Comparison of ENCODE assay signal across 17 cellular contexts in the genomic region with DNA sequence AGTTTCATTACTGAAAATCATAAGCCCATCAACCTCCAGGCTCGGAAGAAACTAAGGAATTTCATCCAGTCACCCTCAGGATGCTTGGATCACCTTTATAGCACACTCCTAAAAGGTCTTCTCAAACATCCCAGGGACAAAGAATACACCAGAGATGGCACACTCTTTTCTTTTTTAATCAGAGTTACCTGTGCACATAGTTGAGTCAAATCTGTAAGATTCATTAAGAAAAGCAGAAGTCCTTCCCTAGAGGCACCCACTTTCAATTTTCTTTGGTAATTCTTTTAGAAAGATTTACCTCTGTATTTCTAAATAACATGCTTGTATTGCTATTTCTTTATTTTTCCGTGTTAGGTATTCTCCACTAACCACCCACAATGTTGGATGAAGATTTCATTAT. TPM values are rescaled to one million over a fixed set of nuclear protein-coding genes. Genes with fewer than 3 reads are reported as not detected.
A peak's percentile ranks its signal among the peaks of the same experiment; 100 is the strongest.
DNase-seq lines count a peak whose midpoint lies in the region; ATAC-seq and TF ChIP-seq lines count a peak whose summit lies in the region.
"Had no signal": no experiment of that assay in that cellular context is flagged by ENCODE, and none has a peak within 500 bp of the region (broad histone marks: within the 10 kb centered on the region; RNA-seq: fewer than 3 reads in every experiment).

No MANE protein-coding gene starts in this region.

- no peak overlapping the region for H3K4me3 Mint-ChIP-seq in activated naive CD4-positive, alpha-beta T cell treated with anti-CD3 and anti-CD28 coated beads for 36 hours
- H3K4me3 Mint-ChIP-seq in activated CD4-positive, alpha-beta memory T cell treated with anti-CD3 and anti-CD28 coated beads, Interleukin-2, amount 10 ng/mL, durations not matched to agents 7 days and 5 days: no peak overlapping the region

- H3K27me3 Mint-ChIP-seq in activated naive CD4-positive, alpha-beta T cell treated with anti-CD3 and anti-CD28 coated beads for 36 hours (ENCODE audit: low read depth): no peaks in the 10 kb centered on the region
- peaks cover 2% of the 10 kb centered on the region for H3K27me3 Mint-ChIP-seq in activated CD4-positive, alpha-beta memory T cell treated with anti-CD3 and anti-CD28 coated beads, Interleukin-2, amount 10 ng/mL, durations not matched to agents 7 days and 5 days

- DNase-seq in activated naive CD4-positive, alpha-beta T cell treated with anti-CD3 and anti-CD28 coated beads for 36 hours: no peak
- DNase-seq in activated naive CD4-positive, alpha-beta T cell treated with anti-CD3 and anti-CD28 coated beads, Interleukin-2, amount 50 U/mL, for 16 hours: no peak
- DNase-seq in activated CD4-positive, alpha-beta memory T cell treated with anti-CD3 and anti-CD28 coated beads, Interleukin-2, amount 10 ng/mL, durations not matched to agents 7 days and 5 days: no peak
- DNase-seq in spleen (no peak), SHP77 (lab: John Stamatoyannopoulos, UW) (no peak), OCI-M2 (lab: John Stamatoyannopoulos, UW; ENCODE audit: unreplicated experiment) (no peak), NCI-H2227 (lab: John Stamatoyannopoulos, UW; ENCODE audit: unreplicated experiment) (no peak)
- DNase-seq: activated CD8-positive, alpha-beta memory T cell treated with anti-CD3 and anti-CD28 coated beads for 24 hours; amniotic stem cell; DMS153; left lung; NCI-H1930; NCI-H526; T-helper 9 cell; trophoblast cell had no signal

- peak; percentile 53 for ATAC-seq in HG02610 (IDR thresholded peaks at IDR 0.05; ENCODE audit: unreplicated experiment)
- ATAC-seq: left lung had no signal

- 67 to 82% (median 77%) methylated on average over 2 of the region's 2 CpGs for WGBS in spleen, 5 donors

- no peaks in the 10 kb centered on the region for H3K9me3 ChIP-seq in spleen
- H3K9me3 ChIP-seq: left lung had no signal

- peak overlapping the region; percentile 43 for H3K27ac Mint-ChIP-seq in activated naive CD4-positive, alpha-beta T cell treated with anti-CD3 and anti-CD28 coated beads for 36 hours
- H3K27ac Mint-ChIP-seq in activated CD4-positive, alpha-beta memory T cell treated with anti-CD3 and anti-CD28 coated beads, Interleukin-2, amount 10 ng/mL, durations not matched to agents 7 days and 5 days: peak overlapping the region; percentile 91

- no peaks in the 10 kb centered on the region for H3K36me3 Mint-ChIP-seq in activated naive CD4-positive, alpha-beta T cell treated with anti-CD3 and anti-CD28 coated beads for 36 hours (ENCODE audit: low read depth)
- H3K36me3 Mint-ChIP-seq in activated CD4-positive, alpha-beta memory T cell treated with anti-CD3 and anti-CD28 coated beads, Interleukin-2, amount 10 ng/mL, durations not matched to agents 7 days and 5 days (ENCODE audit: low read depth): peaks cover 31% of the 10 kb centered on the region

- no peaks in the 10 kb centered on the region for H3K9me3 Mint-ChIP-seq in activated naive CD4-positive, alpha-beta T cell treated with anti-CD3 and anti-CD28 coated beads for 36 hours
- peaks cover 12% of the 10 kb centered on the region for H3K9me3 Mint-ChIP-seq in activated CD4-positive, alpha-beta memory T cell treated with anti-CD3 and anti-CD28 coated beads, Interleukin-2, amount 10 ng/mL, durations not matched to agents 7 days and 5 days

- no peak for TF ChIP-seq POLR2A in spleen (IDR thresholded peaks at IDR 0.05)

- CTCF ChIA-PET in activated naive CD4-positive, alpha-beta T cell treated with anti-CD3 and anti-CD28 coated beads for 36 hours (lab: Charles Lee): interaction anchor here (1.0 to 1.7 kb wide), 3 partner anchors 16 to 50 kb away, joined by 5 to 9 read pairs (median 7); a partner anchor contains a TSS
- CTCF ChIA-PET in activated CD4-positive, alpha-beta memory T cell treated with anti-CD3 and anti-CD28 coated beads, Interleukin-2, amount 10 ng/mL, durations not matched to agents 7 days and 5 days (lab: Charles Lee): interaction anchor here (2.1 to 2.3 kb wide), 2 partner anchors 20 to 51 kb away, joined by 5 to 8 read pairs; a partner anchor contains a TSS

- peak overlapping the region in 1 of 8 donors; percentile 1 for H3K4me3 ChIP-seq in spleen
- H3K4me3 ChIP-seq: left lung had no signal

- TF ChIP-seq CTCF in spleen (IDR thresholded peaks at IDR 0.05 in 8 of 11, conservative IDR thresholded peaks at IDR 0.05 in 3 of 11): no peak

- H3K27me3 ChIP-seq in spleen (replicated peaks in 1 of 7): no peaks in the 10 kb centered on the region
- H3K27me3 ChIP-seq: left lung had no signal

- H3K4me1 Mint-ChIP-seq in activated naive CD4-positive, alpha-beta T cell treated with anti-CD3 and anti-CD28 coated beads for 36 hours (ENCODE audit: low read depth): peaks cover 85% of the 10 kb centered on the region
- peaks cover 89% of the 10 kb centered on the region for H3K4me1 Mint-ChIP-seq in activated CD4-positive, alpha-beta memory T cell treated with anti-CD3 and anti-CD28 coated beads, Interleukin-2, amount 10 ng/mL, durations not matched to agents 7 days and 5 days

- POLR2A ChIA-PET in activated CD4-positive, alpha-beta memory T cell treated with anti-CD3 and anti-CD28 coated beads, Interleukin-2, amount 10 ng/mL, durations not matched to agents 7 days and 5 days (lab: Charles Lee): interaction anchor here (1.5 kb wide), 1 partner anchor 113 kb away, joined by 6 read pairs; no protein-coding TSS in a partner anchor

- intact Hi-C loops in activated naive CD4-positive, alpha-beta T cell treated with anti-CD3 and anti-CD28 coated beads for 36 hours (cut with micrococcal nuclease): loop anchor here (1.0 to 5.0 kb wide), 6 partner anchors 14 to 1324 kb away; a partner anchor contains a TSS
- intact Hi-C loops in spleen (cut with DNase I; ENCODE audit: low total_unique reads): no loop called here

- peaks cover 12 to 95% (median 48%) of the 10 kb centered on the region in 6 donors for H3K4me1 ChIP-seq in spleen

- peak overlapping the region in 6 of 8 donors; percentile 41 to 85 (median 62) for H3K27ac ChIP-seq in spleen
- H3K27ac ChIP-seq: RWPE1 had no signal

- no peaks in the 10 kb centered on the region for H3K36me3 ChIP-seq in spleen
- H3K36me3 ChIP-seq: left lung had no signal

RNA-seq across cellular contexts. Expression of a gene that starts 50.6 kb away (rescaled TPM):
- total RNA-seq in activated naive CD4-positive, alpha-beta T cell treated with anti-CD3 and anti-CD28 coated beads for 36 hours: 1 to 10 TPM; 3.8 to 4.0 TPM
- under 1 TPM; 0.40 to 0.53 TPM for total RNA-seq in activated CD4-positive, alpha-beta memory T cell treated with anti-CD3 and anti-CD28 coated beads, Interleukin-2, amount 10 ng/mL, durations not matched to agents 7 days and 5 days
- 10 to 100 TPM in 1 of 7 donors, 1 to 10 TPM in 6; 1.8 to 11.8 (median 3.9) TPM for total RNA-seq in spleen
- 1 to 10 TPM; 3.5 to 7.8 (median 5.4) TPM for polyA plus RNA-seq in spleen
